Comparison of ENCODE assay signal across 8 cellular contexts in the genomic region with DNA sequence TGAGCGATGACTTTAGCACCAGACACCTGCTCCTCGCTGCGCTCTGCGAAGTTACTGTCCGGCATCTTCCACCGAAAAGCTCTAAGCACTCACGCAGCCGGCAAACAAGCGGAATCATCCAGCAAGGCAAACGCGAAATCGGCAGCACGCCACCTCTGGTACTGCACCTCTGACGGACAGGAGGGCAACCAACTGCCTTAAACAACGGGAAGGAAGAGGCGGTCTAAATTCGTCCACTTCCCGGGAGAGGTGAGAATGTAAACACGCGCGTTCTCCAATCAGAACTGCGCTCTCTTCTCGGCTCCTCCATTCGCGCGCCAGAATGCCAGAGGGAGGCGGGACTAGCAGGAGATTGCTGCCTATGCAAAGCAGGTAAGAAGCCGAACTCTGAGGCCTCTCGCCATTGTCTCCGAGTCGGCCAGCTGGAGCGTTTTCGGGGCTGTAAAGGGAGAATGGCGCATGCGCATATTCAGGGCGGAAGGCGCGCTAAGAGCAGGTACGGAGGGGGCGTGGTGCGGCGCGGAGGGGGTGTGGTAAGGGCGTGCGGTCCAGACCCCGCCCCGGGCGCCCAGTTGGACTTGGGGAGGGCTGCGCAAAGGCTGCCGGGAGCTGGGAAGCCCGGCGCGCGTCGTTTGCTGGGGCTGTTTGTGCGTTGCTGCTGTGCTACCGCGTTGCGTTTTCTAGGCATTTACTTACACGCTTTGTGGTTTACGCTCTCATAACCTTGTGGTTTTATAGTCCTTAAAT. TPM values are rescaled to one million over a fixed set of nuclear protein-coding genes. Genes with fewer than 3 reads are reported as not detected.
DNase-seq lines count a peak whose midpoint lies in the region; ATAC-seq and TF ChIP-seq lines count a peak whose summit lies in the region.

TSS of gene BTD (plus strand) at position 347 of the 747 bp plus-strand sequence. CDS start 33,695 bp downstream, outside the sequence.
TSS of gene HACL1 (minus strand) at position 171 of the 747 bp plus-strand sequence. CDS start at position 65, 106 bp downstream.

- H3K36me3 Mint-ChIP-seq in nephron progenitor cell (ENCODE audit: low read depth): peaks cover 65% of the 10 kb centered on the region

- in situ Hi-C loops in Caki2 (cut with HindIII; ENCODE audit: low pct_unique_long_range_greater_than_20kb, low sequenced_read_pairs): no loop called here

- peak; percentile 14 for TF ChIP-seq CTCF in fibroblast of mammary gland (conservative IDR thresholded peaks at IDR 0.05; ENCODE audit: control insufficient read depth, insufficient read depth, low read depth, low read length)
- TF ChIP-seq CTCF in nephron progenitor cell (IDR thresholded peaks at IDR 0.05): no peak

- peaks cover 35% of the 10 kb centered on the region for H3K9me3 Mint-ChIP-seq in nephron progenitor cell

- peak; percentile 94 for ATAC-seq in GM21529 (IDR thresholded peaks at IDR 0.05; ENCODE audit: unreplicated experiment)

- peak within 1 kb of the TSS; percentile 97 for H3K4me3 ChIP-seq in Jurkat, Clone E6-1 (ENCODE audit: low read length)
- peak within 1 kb of the TSS; percentile 87 for H3K4me3 ChIP-seq in fibroblast of mammary gland (ENCODE audit: control insufficient read depth, low read depth, low read length)

- H3K27me3 Mint-ChIP-seq in nephron progenitor cell (ENCODE audit: low read depth, poor library complexity): peaks cover 6% of the 10 kb centered on the region

- DNase-seq in Caki2 (ENCODE audit: low read depth) (peak; percentile 99), fibroblast of mammary gland (ENCODE audit: low read depth) (peak; percentile 98), nephron progenitor cell (peak; percentile 99), stromal cell of bone marrow (ENCODE audit: low read depth) (peak; percentile 99)
- DNase-seq in Jurkat, Clone E6-1 (ENCODE audit: low read depth, low spot score): peak; percentile 99
- DNase-seq in activated T-cell treated with anti-CD3 and anti-CD28 coated beads, Interleukin-2, amount 50 U/mL, for 1 hour: peak; percentile 98
- no peak for DNase-seq in stimulated activated naive CD4-positive, alpha-beta T cell (lab: John Stamatoyannopoulos, UW)

- peak within 1 kb of the TSS; percentile 100 for H3K4me3 Mint-ChIP-seq in nephron progenitor cell

- H3K27ac Mint-ChIP-seq in nephron progenitor cell: peak within 1 kb of the TSS; percentile 98

- H3K4me1 Mint-ChIP-seq in nephron progenitor cell: peaks cover 28% of the 10 kb centered on the region

RNA-seq across cellular contexts. Expression of gene BTD, which starts in this region (rescaled TPM):
- total RNA-seq in Caki2 (2014; rRNA removed; shearing (Covaris generic); ENCODE audit: low replicate concordance): 2.5 and 6.4 TPM in 2 replicates
- 7.9 TPM for polyA plus RNA-seq in Jurkat, Clone E6-1 (2012; ENCODE audit: insufficient read depth, insufficient read length)

RNA-seq across cellular contexts. Expression of gene HACL1, which starts in this region (rescaled TPM):
- 7.9 and 10.9 TPM in 2 replicates for total RNA-seq in Caki2 (2014; rRNA removed; shearing (Covaris generic); ENCODE audit: low replicate concordance)
- polyA plus RNA-seq in Jurkat, Clone E6-1 (2012; ENCODE audit: insufficient read depth, insufficient read length): 31.6 TPM

Comparison
In these comparisons a context has a peak if more than half of its experiments do, and no peak if none do; other contexts are left out.
1. DNase-seq: peak in Caki2 (single experiment), Jurkat, Clone E6-1 (single experiment), activated T-cell treated with anti-CD3 and anti-CD28 coated beads, Interleukin-2, amount 50 U/mL, for 1 hour (single experiment), fibroblast of mammary gland (single experiment), nephron progenitor cell (single experiment) and stromal cell of bone marrow (single experiment); none in stimulated activated naive CD4-positive, alpha-beta T cell (0 of 6).